Comparison of ENCODE assay signal across 15 cellular contexts in the genomic region with DNA sequence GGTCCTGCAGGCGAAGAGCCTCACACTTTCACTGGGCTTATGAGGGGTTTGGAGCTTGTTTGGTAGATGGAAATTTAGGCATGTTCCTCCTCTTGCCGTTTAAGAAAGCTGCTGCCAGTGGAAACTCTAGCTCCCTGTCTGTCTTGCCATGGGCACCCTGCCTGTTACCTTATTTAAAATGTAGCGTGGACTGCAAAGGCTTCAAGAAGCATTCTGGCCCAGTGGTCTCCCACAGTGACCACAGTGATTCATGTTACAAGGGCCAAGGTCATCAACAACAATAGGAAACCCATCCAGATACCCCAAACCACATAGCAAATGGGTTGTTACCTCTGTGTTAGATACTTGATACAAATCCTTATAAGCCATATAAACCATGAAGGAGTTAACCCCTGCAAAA.
"Had no signal": no experiment of that assay in that cellular context is flagged by ENCODE, and none has a peak within 500 bp of the region (broad histone marks: within the 10 kb centered on the region; RNA-seq: fewer than 3 reads in every experiment).

No MANE protein-coding gene starts in this region.

- H3K4me1 ChIP-seq: right lobe of liver had no signal

- H3K27ac ChIP-seq: right lobe of liver, VCaP had no signal

- H3K4me3 ChIP-seq: lung, right lobe of liver had no signal

- H3K9me3 ChIP-seq: right lobe of liver had no signal

- H3K36me3 ChIP-seq: right lobe of liver had no signal

- ATAC-seq: naive thymus-derived CD8-positive, alpha-beta T cell; right lobe of liver; stimulated activated naive CD8-positive, alpha-beta T cell treated with anti-CD3 and anti-CD28 coated beads, Interleukin-15, Interleukin-2, amounts not matched to agents 100 U/mL and 50 U/mL, for 24 hours had no signal

- H3K27me3 ChIP-seq: right lobe of liver had no signal

- DNase-seq: activated CD4-positive, alpha-beta memory T cell treated with anti-CD3 and anti-CD28 coated beads, Interleukin-2, amount 10 ng/mL, durations not matched to agents 7 days and 5 days; activated gamma-delta T cell treated with Interleukin-2 at 50 U/mL for 16 hours; activated naive CD8-positive, alpha-beta T cell treated with anti-CD3 and anti-CD28 coated beads for 36 hours; activated T-cell treated with anti-CD3 and anti-CD28 coated beads, Interleukin-2, amount 50 U/mL, for 48 hours; central memory CD4-positive, alpha-beta T cell; effector memory CD4-positive, alpha-beta T cell; naive thymus-derived CD8-positive, alpha-beta T cell; nucleus accumbens; right lobe of liver; stimulated activated CD4-positive, alpha-beta T cell treated with anti-CD3 and anti-CD28 coated beads, Interleukin-4, amount 100 ng/mL, for 1 hour; stimulated activated CD8-positive, alpha-beta memory T cell treated with anti-CD3 and anti-CD28 coated beads, Interleukin-4, amount 100 ng/mL, for 48 hours; stimulated activated naive CD8-positive, alpha-beta T cell treated with anti-CD3 and anti-CD28 coated beads, Interleukin-15, Interleukin-2, amounts not matched to agents 100 U/mL and 50 U/mL, for 24 hours; T-helper 9 cell had no signal
